9 cellular contexts compared by ENCODE assay signal in the genomic region with DNA sequence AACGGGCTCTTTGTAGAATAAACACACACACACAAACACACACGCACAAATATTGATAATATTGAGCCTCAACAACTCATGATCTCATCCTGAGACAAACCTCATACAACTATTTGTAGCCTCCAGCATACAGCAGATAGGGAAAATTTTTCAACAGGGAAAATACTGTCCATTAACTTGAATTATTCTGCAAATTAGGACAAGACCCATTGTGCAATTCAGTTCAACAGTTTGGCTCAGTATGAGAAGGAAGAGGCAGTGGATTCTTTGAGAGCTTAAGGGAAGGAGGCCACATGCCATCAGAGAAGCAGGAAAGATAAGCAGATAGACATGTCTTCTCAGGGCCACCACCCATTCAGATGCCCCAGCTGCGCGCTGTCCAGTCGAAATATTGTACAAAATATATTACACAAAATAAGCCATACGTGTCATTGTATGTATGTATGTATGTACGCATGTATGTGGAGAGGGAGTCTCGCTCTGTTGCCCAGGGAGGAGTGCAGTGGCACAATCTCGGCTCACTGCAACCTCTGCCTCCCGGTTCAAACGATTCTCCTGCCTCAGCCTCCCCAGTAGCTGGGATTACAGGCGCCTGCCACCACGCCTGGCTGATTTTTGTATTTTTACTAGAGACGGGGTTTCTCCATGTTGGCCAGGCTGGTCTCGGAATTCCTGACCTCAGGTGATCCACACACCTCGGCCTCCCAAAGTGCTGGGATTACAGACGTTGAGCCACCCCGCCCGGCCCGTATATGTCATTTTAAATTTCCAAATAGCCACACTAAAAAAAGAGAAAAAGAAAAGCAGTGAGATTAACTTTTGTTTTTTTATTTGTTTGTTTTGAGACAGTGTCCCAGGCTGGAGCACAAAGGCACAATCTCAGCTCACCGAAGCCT. TPM values are rescaled to one million over a fixed set of nuclear protein-coding genes. Genes with fewer than 3 reads are reported as not detected.
DNase-seq lines count a peak whose midpoint lies in the region; ATAC-seq and TF ChIP-seq lines count a peak whose summit lies in the region.
"Had no signal": no experiment of that assay in that cellular context is flagged by ENCODE, and none has a peak within 500 bp of the region (broad histone marks: within the 10 kb centered on the region; RNA-seq: fewer than 3 reads in every experiment).

No MANE protein-coding gene starts in this region.

- peak overlapping the region; percentile 94 for H3K27ac Mint-ChIP-seq in activated T-cell treated with anti-CD3 and anti-CD28 coated beads, Interleukin-2, amount 50 U/mL, for 24 hours
- H3K27ac Mint-ChIP-seq in activated T-helper 1 cell treated with anti-CD3 and anti-CD28 coated beads, Interleukin-12 subunit alpha, Interleukin-12 subunit beta, Interleukin-2, Interleukin-4 antibody, amounts not matched to agents 30 ng/mL and 10 ng/mL and 1 ng/mL, durations not matched to agents 14 hours and 24 hours and 36 hours, result peak overlapping the region; percentile 89
- H3K27ac Mint-ChIP-seq in immature natural killer cell, result peak overlapping the region; percentile 87 to 97 (median 93)

- TF ChIP-seq POLR2A in testis (IDR thresholded peaks at IDR 0.05), result no peak

- no peak for TF ChIP-seq CTCF in testis (IDR thresholded peaks at IDR 0.05)

- peak overlapping the region in 1 of 2 donors; percentile 97 for H3K4me3 ChIP-seq in testis

- no peaks in the 10 kb centered on the region for H3K27me3 ChIP-seq in testis

- no peaks in the 10 kb centered on the region for H3K9me3 ChIP-seq in testis

- H3K4me3 Mint-ChIP-seq in activated T-cell treated with anti-CD3 and anti-CD28 coated beads, Interleukin-2, amount 50 U/mL, for 24 hours, result peak overlapping the region; percentile 89
- H3K4me3 Mint-ChIP-seq in activated T-helper 1 cell treated with anti-CD3 and anti-CD28 coated beads, Interleukin-12 subunit alpha, Interleukin-12 subunit beta, Interleukin-2, Interleukin-4 antibody, amounts not matched to agents 30 ng/mL and 10 ng/mL and 1 ng/mL, durations not matched to agents 14 hours and 24 hours and 36 hours, result peak overlapping the region; percentile 86
- H3K4me3 Mint-ChIP-seq in immature natural killer cell, result peak overlapping the region; percentile 90 to 94 (median 93)

- no peak for DNase-seq in activated T-cell treated with anti-CD3 and anti-CD28 coated beads, Interleukin-2, amount 50 U/mL, for 24 hours
- no peak for DNase-seq in activated T-cell treated with anti-CD3 and anti-CD28 coated beads for 4 hours
- DNase-seq in activated T-helper 1 cell treated with anti-CD3 and anti-CD28 coated beads, Interleukin-12 subunit alpha, Interleukin-12 subunit beta, Interleukin-2, Interleukin-4 antibody, amounts not matched to agents 30 ng/mL and 10 ng/mL and 1 ng/mL, durations not matched to agents 14 hours and 24 hours and 36 hours (ENCODE audit: low spot score), result no peak
- DNase-seq in immature natural killer cell, result no peak
- DNase-seq in testis, result no peak
- no peak for DNase-seq in NOMO-1 treated with dmso at 0.1 percent for 144 hours (lab: John Stamatoyannopoulos, UW; ENCODE audit: unreplicated experiment)
- DNase-seq in cerebellar nuclear complex (lab: John Stamatoyannopoulos, UW), result no peak
- DNase-seq: Kasumi-1 had no signal

- peak overlapping the region; percentile 95 to 98 for H3K27ac ChIP-seq in testis

- peaks cover 51% of the 10 kb centered on the region for H3K4me1 ChIP-seq in testis

- WGBS in testis, 2 donors, result 60 to 78% methylated on average over 21 of the region's 21 CpGs

- no peaks in the 10 kb centered on the region for H3K9me3 Mint-ChIP-seq in activated T-cell treated with anti-CD3 and anti-CD28 coated beads, Interleukin-2, amount 50 U/mL, for 24 hours
- H3K9me3 Mint-ChIP-seq in activated T-helper 1 cell treated with anti-CD3 and anti-CD28 coated beads, Interleukin-12 subunit alpha, Interleukin-12 subunit beta, Interleukin-2, Interleukin-4 antibody, amounts not matched to agents 30 ng/mL and 10 ng/mL and 1 ng/mL, durations not matched to agents 14 hours and 24 hours and 36 hours, result no peaks in the 10 kb centered on the region
- H3K9me3 Mint-ChIP-seq in immature natural killer cell, result no peaks in the 10 kb centered on the region

- no peaks in the 10 kb centered on the region for H3K36me3 ChIP-seq in testis (ENCODE audit: low read depth, missing control alignments)

- no peaks in the 10 kb centered on the region for H3K27me3 Mint-ChIP-seq in activated T-cell treated with anti-CD3 and anti-CD28 coated beads, Interleukin-2, amount 50 U/mL, for 24 hours
- no peaks in the 10 kb centered on the region for H3K27me3 Mint-ChIP-seq in activated T-helper 1 cell treated with anti-CD3 and anti-CD28 coated beads, Interleukin-12 subunit alpha, Interleukin-12 subunit beta, Interleukin-2, Interleukin-4 antibody, amounts not matched to agents 30 ng/mL and 10 ng/mL and 1 ng/mL, durations not matched to agents 14 hours and 24 hours and 36 hours (ENCODE audit: insufficient read depth)
- H3K27me3 Mint-ChIP-seq in immature natural killer cell (ENCODE audit: low read depth in 3 of 3), result peaks cover 5 to 19% (median 12%) of the 10 kb centered on the region in 3 donors

- peaks cover 78% of the 10 kb centered on the region for H3K4me1 Mint-ChIP-seq in activated T-cell treated with anti-CD3 and anti-CD28 coated beads, Interleukin-2, amount 50 U/mL, for 24 hours (ENCODE audit: low read depth)
- peaks cover 75% of the 10 kb centered on the region for H3K4me1 Mint-ChIP-seq in activated T-helper 1 cell treated with anti-CD3 and anti-CD28 coated beads, Interleukin-12 subunit alpha, Interleukin-12 subunit beta, Interleukin-2, Interleukin-4 antibody, amounts not matched to agents 30 ng/mL and 10 ng/mL and 1 ng/mL, durations not matched to agents 14 hours and 24 hours and 36 hours (ENCODE audit: low read depth)
- peaks cover 73 to 84% of the 10 kb centered on the region in 2 donors for H3K4me1 Mint-ChIP-seq in immature natural killer cell

- intact Hi-C loops in activated T-helper 1 cell treated with anti-CD3 and anti-CD28 coated beads, Interleukin-12 subunit alpha, Interleukin-12 subunit beta, Interleukin-2, Interleukin-4 antibody, amounts not matched to agents 30 ng/mL and 10 ng/mL and 1 ng/mL, durations not matched to agents 14 hours and 24 hours and 36 hours (cut with micrococcal nuclease), result loop anchor here (5.0 kb wide), 3 partner anchors 233 to 853 kb away; a partner anchor contains a TSS
- intact Hi-C loops in testis (cut with DNase I; ENCODE audit: low total_unique reads), result no loop called here

- no peak for ATAC-seq in HG02885 (IDR thresholded peaks at IDR 0.05; ENCODE audit: poor library complexity, unreplicated experiment)

- H3K36me3 Mint-ChIP-seq in activated T-cell treated with anti-CD3 and anti-CD28 coated beads, Interleukin-2, amount 50 U/mL, for 24 hours (ENCODE audit: low read depth), result peaks cover 59% of the 10 kb centered on the region
- peaks cover 38% of the 10 kb centered on the region for H3K36me3 Mint-ChIP-seq in activated T-helper 1 cell treated with anti-CD3 and anti-CD28 coated beads, Interleukin-12 subunit alpha, Interleukin-12 subunit beta, Interleukin-2, Interleukin-4 antibody, amounts not matched to agents 30 ng/mL and 10 ng/mL and 1 ng/mL, durations not matched to agents 14 hours and 24 hours and 36 hours (ENCODE audit: low read depth)
- no peaks in the 10 kb centered on the region for H3K36me3 Mint-ChIP-seq in immature natural killer cell

RNA-seq across cellular contexts. Expression of a gene that starts 1.8 kb away (rescaled TPM):
- total RNA-seq in activated T-helper 1 cell treated with anti-CD3 and anti-CD28 coated beads, Interleukin-12 subunit alpha, Interleukin-12 subunit beta, Interleukin-2, Interleukin-4 antibody, amounts not matched to agents 30 ng/mL and 10 ng/mL and 1 ng/mL, durations not matched to agents 14 hours and 24 hours and 36 hours, result 71.0 and 78.9 TPM in 2 replicates
- polyA plus RNA-seq in immature natural killer cell, result 10 to 100 TPM; 20.3 to 34.2 (median 29.2) TPM
- total RNA-seq in testis, result 10 to 100 TPM; 41.4 to 48.8 TPM
- 24.6 TPM for polyA plus RNA-seq in testis (ENCODE audit: insufficient read depth, low read depth, low replicate concordance)

RNA-seq across cellular contexts. Expression of a gene that starts 52.6 kb away (rescaled TPM):
- total RNA-seq in activated T-helper 1 cell treated with anti-CD3 and anti-CD28 coated beads, Interleukin-12 subunit alpha, Interleukin-12 subunit beta, Interleukin-2, Interleukin-4 antibody, amounts not matched to agents 30 ng/mL and 10 ng/mL and 1 ng/mL, durations not matched to agents 14 hours and 24 hours and 36 hours, result 52.7 and 55.9 TPM in 2 replicates
- polyA plus RNA-seq in immature natural killer cell (10 to 100 TPM; 35.6 to 57.2 (median 46.9) TPM), testis (ENCODE audit: insufficient read depth, low read depth, low replicate concordance) (34.4 TPM)
- total RNA-seq in testis, result 10 to 100 TPM; 42.3 to 45.3 TPM

RNA-seq across cellular contexts. Expression of a gene that starts 56.1 kb away (rescaled TPM):
- 345 and 369 TPM in 2 replicates for total RNA-seq in activated T-helper 1 cell treated with anti-CD3 and anti-CD28 coated beads, Interleukin-12 subunit alpha, Interleukin-12 subunit beta, Interleukin-2, Interleukin-4 antibody, amounts not matched to agents 30 ng/mL and 10 ng/mL and 1 ng/mL, durations not matched to agents 14 hours and 24 hours and 36 hours
- polyA plus RNA-seq in immature natural killer cell (100 to 1,000 TPM in 2 of 3 donors, 10 to 100 TPM in 1; 37.4 to 206 (median 161) TPM), testis (ENCODE audit: insufficient read depth, low read depth, low replicate concordance) (101 TPM)
- 10 to 100 TPM; 79.3 to 97.6 TPM for total RNA-seq in testis
